In genomic region chr16:86521236-86522197, GRCh38 we compare ENCODE assay signal across 18 cellular contexts. TPM values are rescaled to one million over a fixed set of nuclear protein-coding genes. Genes with fewer than 3 reads are reported as not detected.
DNase-seq lines count a peak whose midpoint lies in the region; ATAC-seq and TF ChIP-seq lines count a peak whose summit lies in the region.
"Had no signal": no experiment of that assay in that cellular context is flagged by ENCODE, and none has a peak within 500 bp of the region (broad histone marks: within the 10 kb centered on the region; RNA-seq: fewer than 3 reads in every experiment).

No MANE protein-coding gene starts in this region.

- TF ChIP-seq RAD21 in SK-N-SH (IDR thresholded peaks at IDR 0.05; ENCODE audit: low read length) = no peak

- H4K91ac ChIP-seq in H9 (ENCODE audit: insufficient read length, low read depth, low read length) = no peak overlapping the region

- no peaks in the 10 kb centered on the region for H3K79me1 ChIP-seq in H9 (ENCODE audit: insufficient read depth, low read depth, low read length, poor library complexity, severe bottlenecking)

- H3K14ac ChIP-seq in H9 (ENCODE audit: insufficient read depth, low read length) = no peak overlapping the region

- H4K20me1 ChIP-seq in H9 (ENCODE audit: control insufficient read depth, insufficient read depth, insufficient read length) = no peaks in the 10 kb centered on the region
- no peaks in the 10 kb centered on the region for H4K20me1 ChIP-seq in SK-N-SH (ENCODE audit: insufficient read depth)

- no peak overlapping the region for H2AK5ac ChIP-seq in H9 (ENCODE audit: insufficient read length, low read length)

- H3K23me2 ChIP-seq in H9 (ENCODE audit: insufficient read length, low read depth, low read length, poor library complexity, severe bottlenecking) = no peaks in the 10 kb centered on the region

- H2BK5ac ChIP-seq in H9 (ENCODE audit: insufficient read length, low read length) = no peak overlapping the region

- H3K27ac ChIP-seq in H9 (ENCODE audit: insufficient read length, low read depth, low read length) (no peak overlapping the region), SK-N-SH (ENCODE audit: low read depth in 2 of 2, low read length in 1 of 2) (no peak overlapping the region), lower lobe of right lung (no peak overlapping the region)
- H3K27ac ChIP-seq: PC-9 had no signal

- no peak overlapping the region for H3K56ac ChIP-seq in H9 (ENCODE audit: insufficient read length, low read depth, low read length)

- peaks cover 0 to 3% of the 10 kb centered on the region in 2 experiments; a peak in 1 of 5 replicates for H3K9me3 Mint-ChIP-seq in H9
- no peaks in the 10 kb centered on the region for H3K9me3 Mint-ChIP-seq in mesothelial cell of epicardium
- peaks cover 0 to 9% (median 0%) of the 10 kb centered on the region in 7 donors for H3K9me3 Mint-ChIP-seq in CD14-positive monocyte

- no peak overlapping the region for H3K18ac ChIP-seq in H9 (ENCODE audit: insufficient read length, low read depth, low read length)

- H2BK12ac ChIP-seq in H9 (ENCODE audit: insufficient read length, low read depth, low read length) = no peak overlapping the region

- H3K9me2 ChIP-seq in SK-N-SH = no peaks in the 10 kb centered on the region

- POLR2A ChIA-PET in SK-N-SH (lab: Yijun Ruan, JAX) = no interaction called here

- no CpG with 5 or more reads among the region's 35 CpGs for WGBS in H9 (ENCODE audit: extremely low coverage, insufficient read length, low lambda C conversion rate)
- WGBS in SK-N-SH (ENCODE audit: low lambda C conversion rate) = 31% methylated on average over 27 of the region's 35 CpGs

- H3K36me3 Mint-ChIP-seq in H9 (ENCODE audit: insufficient read depth in 1 of 3, low read depth in 3 of 3) (no peaks in the 10 kb centered on the region), mesothelial cell of epicardium (no peaks in the 10 kb centered on the region), CD14-positive monocyte (peaks cover 0 to 3% of the 10 kb centered on the region in 2 donors)

- H3K27me3 Mint-ChIP-seq in H9 (ENCODE audit: low read depth) (peaks cover 65% of the 10 kb centered on the region), mesothelial cell of epicardium (ENCODE audit: low read depth) (peaks cover 87% of the 10 kb centered on the region), CD14-positive monocyte (ENCODE audit: low read depth in 3 of 3) (peaks cover 38 to 62% (median 46%) of the 10 kb centered on the region in 3 donors)

- no peak overlapping the region for H4K5ac ChIP-seq in H9 (ENCODE audit: insufficient read length, low read depth, low read length)

- intact Hi-C loops in lower lobe of right lung (cut with DNase I) (no loop called here), CD14-positive monocyte (cut with micrococcal nuclease) (loop anchor here in 1 of 2 donors (5.0 kb wide), 1 partner anchor 704 kb away; no protein-coding TSS in a partner anchor)

- no peaks in the 10 kb centered on the region for H3F3A ChIP-seq in SK-N-SH (replicated peaks; ENCODE audit: insufficient read depth)

- H3K36me3 ChIP-seq in BE2C = no peaks in the 10 kb centered on the region
- no peaks in the 10 kb centered on the region for H3K36me3 ChIP-seq in SK-N-SH (replicated peaks in 1 of 2; ENCODE audit: control insufficient read depth in 1 of 2, insufficient read depth in 2 of 2, low read length in 1 of 2)
- H3K36me3 ChIP-seq in lower lobe of right lung = no peaks in the 10 kb centered on the region

- H3K23ac ChIP-seq in H9 (ENCODE audit: insufficient read length, low read depth, low read length) = no peak overlapping the region

- no peak overlapping the region for H3K27ac Mint-ChIP-seq in H9
- H3K27ac Mint-ChIP-seq in mesothelial cell of epicardium = no peak overlapping the region
- H3K27ac Mint-ChIP-seq in CD14-positive monocyte = peak overlapping the region in 1 of 7 donors; percentile 21

- H3K79me2 ChIP-seq in H9 (ENCODE audit: insufficient read depth, low read length) = no peaks in the 10 kb centered on the region
- H3K79me2 ChIP-seq in SK-N-SH (ENCODE audit: insufficient read depth) = no peaks in the 10 kb centered on the region

- H3K9me3 ChIP-seq in BE2C (no peaks in the 10 kb centered on the region), H9 (ENCODE audit: control insufficient read depth, low read depth, low read length) (no peaks in the 10 kb centered on the region), SK-N-SH (no peaks in the 10 kb centered on the region), lower lobe of right lung (no peaks in the 10 kb centered on the region)

- no peak overlapping the region for H2BK20ac ChIP-seq in H9 (ENCODE audit: low read depth, low read length, poor library complexity, severe bottlenecking)

- H3T11ph ChIP-seq in H9 (ENCODE audit: low read length) = no peak overlapping the region

- H3K9ac ChIP-seq in H9 (ENCODE audit: extremely low read depth, insufficient read length, low read length) = no peak overlapping the region
- H3K9ac ChIP-seq in SK-N-SH = no peak overlapping the region

- TF ChIP-seq EP300 in SK-N-SH (IDR thresholded peaks at IDR 0.05; ENCODE audit: borderline replicate concordance in 1 of 2, low read depth in 1 of 2, low read length in 1 of 2) = no peak

- no peak overlapping the region for H2BK15ac ChIP-seq in H9 (ENCODE audit: low read depth, low read length)

- no peak for ATAC-seq in lower lobe of right lung
- ATAC-seq: HCT116 had no signal

- H3K4me1 Mint-ChIP-seq in H9 (peaks cover 4 to 6% of the 10 kb centered on the region in 2 experiments; a peak in 3 of 4 replicates), mesothelial cell of epicardium (no peaks in the 10 kb centered on the region), CD14-positive monocyte (peaks cover 4% of the 10 kb centered on the region)

- CTCF ChIA-PET in SK-N-SH (lab: Yijun Ruan, JAX) = interaction anchor here (0.9 to 10.0 kb wide), 14 partner anchors 9 to 700 kb away, joined by 3 to 178 read pairs (median 6); partner anchors contain the start of gene FOXF1

- H2BK120ac ChIP-seq in H9 (ENCODE audit: low read depth, low read length, poor library complexity, severe bottlenecking) = no peak overlapping the region

- TF ChIP-seq CTCF in BE2C (IDR thresholded peaks at IDR 0.05; ENCODE audit: low read depth, low read length) = peak; percentile 18; the same call in 1 of the 2 replicates
- TF ChIP-seq CTCF in H9 (conservative IDR thresholded peaks at IDR 0.05) = peak; percentile 36
- peak; percentile 21; the same call in 1 of the 2 replicates for TF ChIP-seq CTCF in SK-N-SH (IDR thresholded peaks at IDR 0.05)
- TF ChIP-seq CTCF in lower lobe of right lung (IDR thresholded peaks at IDR 0.05) = no peak
- no peak for TF ChIP-seq CTCF in mesothelial cell of epicardium (IDR thresholded peaks at IDR 0.05; ENCODE audit: unreplicated experiment)
- TF ChIP-seq CTCF in CD14-positive monocyte (IDR thresholded peaks at IDR 0.05) = no peak

- no peak overlapping the region for H3K4ac ChIP-seq in H9 (ENCODE audit: low read depth, low read length)

- H3K4me2 ChIP-seq in H9 (ENCODE audit: insufficient read depth, insufficient read length, low read length) (no peak overlapping the region), SK-N-SH (no peak overlapping the region)
- H3K4me2 ChIP-seq: PC-9 had no signal

- no peak overlapping the region for H2AFZ ChIP-seq in H9 (ENCODE audit: low read length)
- H2AFZ ChIP-seq in SK-N-SH (ENCODE audit: low read depth) = no peak overlapping the region
- H2AFZ ChIP-seq: PC-9 had no signal

- H3K4me3 ChIP-seq in BE2C (ENCODE audit: low read depth, low read length) = no peak overlapping the region
- no peak overlapping the region for H3K4me3 ChIP-seq in SK-N-SH (ENCODE audit: low read depth in 2 of 2, low read length in 1 of 2)
- H3K4me3 ChIP-seq in lower lobe of right lung = no peak overlapping the region
- H3K4me3 ChIP-seq: PC-9 had no signal

- DNase-seq in BE2C = no peak
- no peak for DNase-seq in H9
- no peak for DNase-seq in SK-N-SH
- DNase-seq in lower lobe of right lung = peak; percentile 28
- DNase-seq in mesothelial cell of epicardium (ENCODE audit: low spot score in 2 of 2, unreplicated experiment in 2 of 2) = no peak
- no peak for DNase-seq in CD14-positive monocyte (ENCODE audit: low spot score)
- DNase-seq in activated naive CD4-positive, alpha-beta T cell treated with anti-CD3 and anti-CD28 coated beads, Interleukin-2, amount 50 U/mL, for 16 hours = no peak
- no peak for DNase-seq in SHP77 (lab: John Stamatoyannopoulos, UW)
- DNase-seq: AML-193; DMS 273 treated with DMSO at 0.1 percent for 48 hours; NCI-H1105; NCI-H1694 treated with DMSO at 0.1 percent for 48 hours; NCI-H69; NK-92 treated with Interleukin-12 subunit alpha and Interleukin-12 subunit beta, amount 100 ng/mL, for 24 hours; PC-9 had no signal

- H3K27me3 ChIP-seq in BE2C (peaks cover 63% of the 10 kb centered on the region), H9 (ENCODE audit: insufficient read depth, low read length) (peaks cover 20% of the 10 kb centered on the region), SK-N-SH (ENCODE audit: insufficient read depth) (peaks cover 64% of the 10 kb centered on the region), lower lobe of right lung (ENCODE audit: low read depth) (peaks cover 35% of the 10 kb centered on the region)

- no peak overlapping the region; a peak in 1 of 5 replicates for H3K4me3 Mint-ChIP-seq in H9
- H3K4me3 Mint-ChIP-seq in mesothelial cell of epicardium = no peak overlapping the region
- peak overlapping the region in 1 of 2 donors; percentile 7 for H3K4me3 Mint-ChIP-seq in CD14-positive monocyte

- no peak overlapping the region for H4K8ac ChIP-seq in H9 (replicated peaks; ENCODE audit: insufficient read length, low read depth, low read length)

- no peaks in the 10 kb centered on the region for H3K4me1 ChIP-seq in BE2C
- no peaks in the 10 kb centered on the region for H3K4me1 ChIP-seq in H9 (ENCODE audit: insufficient read depth, low read length)
- no peaks in the 10 kb centered on the region for H3K4me1 ChIP-seq in SK-N-SH (ENCODE audit: control insufficient read depth in 1 of 2, insufficient read depth in 2 of 2, low read depth in 1 of 2, low read length in 1 of 2)
- peaks cover 17% of the 10 kb centered on the region for H3K4me1 ChIP-seq in lower lobe of right lung

RNA-seq across cellular contexts. Expression of gene FOXF1, which starts 11.2 kb away (rescaled TPM):
- not detected for polyA plus RNA-seq in BE2C (2012; ENCODE audit: insufficient read depth, insufficient read length, low read depth)
- total RNA-seq in H9 (2021) = not detected in 2 replicates
- 0.02 TPM in 1 of 2 replicates, not detected in the other for polyA plus RNA-seq in SK-N-SH (2012; rRNA removed)
- polyA plus RNA-seq in SK-N-SH (2012; cell fraction: cytosol; rRNA removed) = 0.01 TPM in 1 of 2 replicates, not detected in the other
- polyA plus RNA-seq in SK-N-SH (2012; cell fraction: nucleus; rRNA removed) = 0.02 and 0.04 TPM in 2 replicates
- 31.2 TPM for total RNA-seq in lower lobe of right lung
- 1.9 to 2.6 TPM (median 1.9 TPM) in 3 replicates for total RNA-seq in mesothelial cell of epicardium
- polyA plus RNA-seq in CD14-positive monocyte = not detected
- total RNA-seq: A673, HT-29, PC-9 had no signal

RNA-seq across cellular contexts. Expression of gene MTHFSD, which starts 33.5 kb away (rescaled TPM):
- polyA plus RNA-seq in BE2C (2012; ENCODE audit: insufficient read depth, insufficient read length, low read depth) = 39.6 TPM
- total RNA-seq in H9 (2021) (3.4 and 4.7 TPM in 2 replicates), lower lobe of right lung (21.2 TPM), mesothelial cell of epicardium (21.0 to 27.4 TPM (median 23.1 TPM) in 3 replicates)
- polyA plus RNA-seq in SK-N-SH (2012; rRNA removed) (15.6 and 18.7 TPM in 2 replicates), CD14-positive monocyte (10 to 100 TPM in 1 of 2 donors, 1 to 10 TPM in 1; 7.2 to 11.7 TPM)
- 5.6 and 8.7 TPM in 2 replicates for polyA plus RNA-seq in SK-N-SH (2012; cell fraction: cytosol; rRNA removed)
- 61.2 and 70.2 TPM in 2 replicates for polyA plus RNA-seq in SK-N-SH (2012; cell fraction: nucleus; rRNA removed)

RNA-seq across cellular contexts. Expression of gene FOXC2, which starts 45.1 kb away (rescaled TPM):
- not detected for polyA plus RNA-seq in BE2C (2012; ENCODE audit: insufficient read depth, insufficient read length, low read depth)
- 0.07 TPM in 1 of 2 replicates, not detected in the other for total RNA-seq in H9 (2021)
- 0.37 and 1.3 TPM in 2 replicates for polyA plus RNA-seq in SK-N-SH (2012; rRNA removed)
- 1.1 TPM in 2 replicates for polyA plus RNA-seq in SK-N-SH (2012; cell fraction: cytosol; rRNA removed)
- 2.0 TPM in 2 replicates for polyA plus RNA-seq in SK-N-SH (2012; cell fraction: nucleus; rRNA removed)
- total RNA-seq in lower lobe of right lung = 1.6 TPM
- total RNA-seq in mesothelial cell of epicardium = 10.4 to 12.3 TPM (median 11.7 TPM) in 3 replicates
- polyA plus RNA-seq in CD14-positive monocyte = not detected
- total RNA-seq: HT-29, PC-9 had no signal

RNA-seq across cellular contexts. Expression of gene FOXL1, which starts 56.8 kb away (rescaled TPM):
- not detected for polyA plus RNA-seq in BE2C (2012; ENCODE audit: insufficient read depth, insufficient read length, low read depth)
- total RNA-seq in H9 (2021) (0.09 and 0.18 TPM in 2 replicates), lower lobe of right lung (0.83 TPM), mesothelial cell of epicardium (2.5 to 3.2 TPM (median 2.5 TPM) in 3 replicates)
- polyA plus RNA-seq in SK-N-SH (2012; rRNA removed) (2.5 and 2.8 TPM in 2 replicates), CD14-positive monocyte (not detected)
- 1.7 and 2.3 TPM in 2 replicates for polyA plus RNA-seq in SK-N-SH (2012; cell fraction: cytosol; rRNA removed)
- 5.7 and 15.3 TPM in 2 replicates for polyA plus RNA-seq in SK-N-SH (2012; cell fraction: nucleus; rRNA removed)
- total RNA-seq: PC-9 had no signal

Comparison
In these comparisons a context has a peak if more than half of its experiments do, and no peak if none do; other contexts are left out.
1. CTCF ChIP-seq: peak in BE2C (single experiment), H9 (single experiment) and SK-N-SH (single experiment); none in lower lobe of right lung (single experiment), mesothelial cell of epicardium (single experiment) and CD14-positive monocyte (single experiment).